In the genomic region with DNA sequence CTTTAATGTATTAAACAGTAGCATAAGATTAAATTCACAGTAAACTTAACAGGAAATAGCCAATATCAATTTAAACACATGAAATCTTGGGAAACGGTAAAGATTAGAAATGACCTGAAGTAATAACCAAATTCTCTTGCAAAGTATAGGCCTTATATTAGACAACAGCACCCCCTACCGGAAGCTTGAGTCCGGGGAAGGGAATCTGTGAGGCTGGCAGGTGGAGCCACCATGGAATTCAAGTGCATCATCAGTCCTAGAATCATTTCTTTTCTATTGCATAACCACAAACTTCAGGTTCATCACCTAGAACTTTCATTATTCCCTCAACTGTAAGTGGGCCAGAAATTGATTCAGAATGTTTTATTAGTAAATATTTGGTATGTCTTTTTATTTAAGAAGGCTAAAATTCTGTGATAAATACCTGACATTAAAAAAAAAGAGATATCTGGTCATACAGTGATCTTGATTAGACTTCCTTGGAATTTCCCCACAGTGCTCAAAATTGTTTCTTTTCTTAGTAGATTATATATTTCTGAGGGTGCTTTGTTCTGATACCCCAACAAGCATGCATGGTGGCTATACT, we compare ENCODE assay signal across 8 cellular contexts. TPM values are rescaled to one million over a fixed set of nuclear protein-coding genes. Genes with fewer than 3 reads are reported as not detected.
DNase-seq lines count a peak whose midpoint lies in the region; ATAC-seq and TF ChIP-seq lines count a peak whose summit lies in the region.

No MANE protein-coding gene starts in this region.

- H3K27ac ChIP-seq in RWPE1 (no peak overlapping the region), tibial nerve (no peak overlapping the region)

- TF ChIP-seq POLR2A in tibial nerve (IDR thresholded peaks at IDR 0.05) = no peak

- TF ChIP-seq EP300 in tibial nerve (IDR thresholded peaks at IDR 0.05) = no peak

- no peak overlapping the region for H3K4me3 Mint-ChIP-seq in osteocyte (ENCODE audit: unreplicated experiment)

- no peaks in the 10 kb centered on the region for H3K4me1 ChIP-seq in tibial nerve

- no peaks in the 10 kb centered on the region for H3K36me3 ChIP-seq in tibial nerve

- no peak overlapping the region for H3K27ac Mint-ChIP-seq in osteocyte (ENCODE audit: unreplicated experiment)

- peak; percentile 62 for ATAC-seq in GM19324 (IDR thresholded peaks at IDR 0.05; ENCODE audit: low FRiP score, unreplicated experiment)

- H3K4me3 ChIP-seq in LNCaP clone FGC (ENCODE audit: low read depth, low read length) = no peak overlapping the region
- no peak overlapping the region for H3K4me3 ChIP-seq in tibial nerve

- H3K27me3 Mint-ChIP-seq in osteocyte (ENCODE audit: unreplicated experiment) = peaks cover 24% of the 10 kb centered on the region

- H3K4me1 Mint-ChIP-seq in osteocyte (ENCODE audit: unreplicated experiment) = no peaks in the 10 kb centered on the region

- DNase-seq in AML-193 (lab: John Stamatoyannopoulos, UW) = peak; percentile 52 to 67
- peak; percentile 58 for DNase-seq in LNCaP clone FGC (ENCODE audit: low read depth)
- DNase-seq in RWPE1 (ENCODE audit: low spot score) = peak; percentile 71
- DNase-seq in activated effector memory CD4-positive, alpha-beta T cell treated with Interleukin-2 at 50 U/mL for 16 hours = peak; percentile 33
- DNase-seq in foreskin melanocyte = peak; percentile 41
- peak; percentile 87 for DNase-seq in osteocyte (ENCODE audit: extremely low spot score, unreplicated experiment)
- DNase-seq in tibial nerve (ENCODE audit: low spot score in 2 of 2) = peak; percentile 48 to 85

- H3K9me3 ChIP-seq in tibial nerve = no peaks in the 10 kb centered on the region

- no peaks in the 10 kb centered on the region for H3K9me3 Mint-ChIP-seq in osteocyte (ENCODE audit: unreplicated experiment)

- POLR2A ChIA-PET in RWPE1 (lab: Yijun Ruan, JAX; ENCODE audit: low non-redundant PET) = no interaction called here

- WGBS in tibial nerve, 2 donors = 2 to 3% methylated on average over 3 of the region's 3 CpGs

- H3K36me3 Mint-ChIP-seq in osteocyte (ENCODE audit: unreplicated experiment) = no peaks in the 10 kb centered on the region

- CTCF ChIA-PET in RWPE1 (lab: Yijun Ruan, JAX) = no interaction called here

- H3K27me3 ChIP-seq in tibial nerve = no peaks in the 10 kb centered on the region

- peak; percentile 70 for TF ChIP-seq CTCF in LNCaP clone FGC (IDR thresholded peaks at IDR 0.05; ENCODE audit: control insufficient read depth, extremely low read depth, insufficient read depth)
- peak; percentile 75 for TF ChIP-seq CTCF in RWPE1 (conservative IDR thresholded peaks at IDR 0.05; ENCODE audit: low read depth)
- TF ChIP-seq CTCF in osteocyte (IDR thresholded peaks at IDR 0.05) = peak; percentile 91
- TF ChIP-seq CTCF in tibial nerve (IDR thresholded peaks at IDR 0.05) = peak in 4 of 5 experiments; percentile 60 to 72 (median 66)

RNA-seq across cellular contexts. Expression of a gene that starts 48.6 kb away (rescaled TPM):
- total RNA-seq in osteocyte = 36.0 and 40.2 TPM in 2 replicates
- total RNA-seq in tibial nerve = 10 to 100 TPM; 11.6 to 18.3 (median 13.1) TPM

RNA-seq across cellular contexts. Expression of a gene that starts 48.6 kb away (rescaled TPM):
- total RNA-seq in osteocyte = 72.3 and 77.1 TPM in 2 replicates
- 10 to 100 TPM; 43.5 to 58.6 (median 47.4) TPM for total RNA-seq in tibial nerve

Comparison
In these comparisons a context has a peak if more than half of its experiments do, and no peak if none do; other contexts are left out.
1. DNase-seq: peak in every context shown above with its lines; median percentile 87 in osteocyte; 71 in RWPE1; 66 in tibial nerve; 60 in AML-193; 58 in LNCaP clone FGC; 41 in foreskin melanocyte; 33 in activated effector memory CD4-positive, alpha-beta T cell treated with Interleukin-2 at 50 U/mL for 16 hours.